In the genomic region with DNA sequence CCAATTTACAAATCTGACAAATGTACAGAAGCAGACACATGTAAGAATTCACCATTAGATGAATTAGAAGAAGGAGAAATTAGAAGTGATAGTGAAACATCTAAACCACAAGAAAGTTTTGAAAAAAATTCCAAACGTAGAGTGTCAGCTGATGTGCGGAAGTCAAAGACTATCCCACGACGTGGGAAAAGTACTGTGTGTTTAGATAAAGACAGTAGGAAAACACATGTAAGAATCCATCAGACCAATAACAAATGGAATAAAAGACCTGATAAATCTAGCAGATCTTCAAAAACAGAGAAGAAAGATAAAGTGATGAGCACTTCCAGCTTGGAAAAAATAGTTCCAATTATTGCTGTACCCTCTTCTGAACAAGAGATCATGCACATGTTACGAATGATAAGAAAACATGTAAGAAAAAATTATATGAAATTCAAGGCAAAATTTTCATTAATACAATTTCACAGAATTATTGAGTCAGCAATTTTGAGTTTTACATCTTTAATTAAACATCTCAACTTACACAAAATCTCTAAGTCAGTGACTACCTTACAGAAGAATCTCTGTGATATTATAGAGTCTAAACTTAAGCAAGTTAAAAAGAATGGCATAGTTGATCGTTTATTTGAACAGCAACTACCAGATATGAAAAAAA, we compare ENCODE assay signal across 12 cellular contexts. TPM values are rescaled to one million over a fixed set of nuclear protein-coding genes. Genes with fewer than 3 reads are reported as not detected.
"Had no signal": no experiment of that assay in that cellular context is flagged by ENCODE, and none has a peak within 500 bp of the region (broad histone marks: within the 10 kb centered on the region; RNA-seq: fewer than 3 reads in every experiment).

No MANE protein-coding gene starts in this region.

- H3K4me2 ChIP-seq: KMS-11 had no signal

- FAIRE-seq: H54, HTR-8/SVneo had no signal

- DNase-seq: GM23248, GOT3, H9, HCEC 1CT, HFFc6, Karpas-422, KBM-7 had no signal

- H3K27ac ChIP-seq: GM23248, KMS-11 had no signal

- H3K4me3 ChIP-seq: GM23248 had no signal

- H2AFZ ChIP-seq: GM23248 had no signal

- H3K9ac ChIP-seq: GM23248, KMS-11 had no signal

RNA-seq across cellular contexts. Expression of a gene that starts 28.1 kb away (rescaled TPM):
- total RNA-seq: GM23248, H9, HFFc6, HT-29, LHCN-M2 had no signal
- polyA plus RNA-seq: GM23248 had no signal
